1 cellular context compared by ENCODE assay signal in genomic region chr17:74987909-74988711, GRCh38.
TF ChIP-seq lines count a peak whose summit lies in the region.

No MANE protein-coding gene starts in this region.

TF ChIP-seq in HEK293, 187 proteins besides CTCF, POLR2A, EP300 and RAD21 (continued from another document):
- TF ChIP-seq PRDM2 (tag by site-specific recombination; IDR thresholded peaks at IDR 0.05; ENCODE audit: borderline replicate concordance) (no peak), ZFP3 (tag by site-specific recombination; IDR thresholded peaks at IDR 0.05; ENCODE audit: low read depth) (peak; percentile 42), ZNF335 (tag by site-specific recombination; conservative IDR thresholded peaks at IDR 0.05) (peak; percentile 91), ZNF560 (tag by site-specific recombination; IDR thresholded peaks at IDR 0.05; ENCODE audit: borderline replicate concordance) (no peak), ZNF341 (tag by site-specific recombination; IDR thresholded peaks at IDR 0.05; ENCODE audit: low read depth) (peak; percentile 62), ZNF518A (tag by site-specific recombination; conservative IDR thresholded peaks at IDR 0.05; ENCODE audit: low read depth) (no peak), ZNF600 (tag by site-specific recombination; IDR thresholded peaks at IDR 0.05) (peak; percentile 51; the same call in 1 of the 2 replicates), ZBTB8A (tag by site-specific recombination; IDR thresholded peaks at IDR 0.05) (peak; percentile 95), ZNF274 (IDR thresholded peaks at IDR 0.05; ENCODE audit: low read length) (no peak), ZNF274 (tag by site-specific recombination; IDR thresholded peaks at IDR 0.05; ENCODE audit: borderline replicate concordance) (no peak), ZNF350 (tag by site-specific recombination; IDR thresholded peaks at IDR 0.05) (no peak), ZNF37A (tag by site-specific recombination; IDR thresholded peaks at IDR 0.05) (no peak), ZNF529 (tag by site-specific recombination; IDR thresholded peaks at IDR 0.05; ENCODE audit: insufficient replicate concordance) (no peak), OSR2 (tag by site-specific recombination; IDR thresholded peaks at IDR 0.05) (no peak), ZNF621 (tag by site-specific recombination; IDR thresholded peaks at IDR 0.05) (no peak), ZSCAN18 (tag by site-specific recombination; IDR thresholded peaks at IDR 0.05) (no peak), SCRT1 (tag by site-specific recombination; IDR thresholded peaks at IDR 0.05; ENCODE audit: borderline replicate concordance) (no peak), SP3 (tag by site-specific recombination; IDR thresholded peaks at IDR 0.05) (peak; percentile 80), ZNF404 (tag by site-specific recombination; IDR thresholded peaks at IDR 0.05) (no peak), ZNF18 (tag by site-specific recombination; IDR thresholded peaks at IDR 0.05) (no peak), ZNF585B (tag by site-specific recombination; IDR thresholded peaks at IDR 0.05) (no peak), ZNF311 (tag by site-specific recombination; IDR thresholded peaks at IDR 0.05; ENCODE audit: borderline replicate concordance) (no peak), ZNF280D (tag by site-specific recombination; IDR thresholded peaks at IDR 0.05) (no peak), ZNF26 (tag by site-specific recombination; IDR thresholded peaks at IDR 0.05) (no peak), ZNF580 (tag by site-specific recombination; IDR thresholded peaks at IDR 0.05) (no peak), ZNF558 (tag by site-specific recombination; IDR thresholded peaks at IDR 0.05) (no peak), ZNF837 (tag by site-specific recombination; IDR thresholded peaks at IDR 0.05) (no peak), ZFP37 (tag by site-specific recombination; IDR thresholded peaks at IDR 0.05) (0 out of 2 replicates have a peak, but pooled peaks have one; percentile 22), ZNF184 (tag by site-specific recombination; IDR thresholded peaks at IDR 0.05) (no peak), ZNF747 (tag by site-specific recombination; IDR thresholded peaks at IDR 0.05) (no peak), ZNF202 (tag by site-specific recombination; IDR thresholded peaks at IDR 0.05; ENCODE audit: borderline replicate concordance) (no peak), ZNF423 (tag by site-specific recombination; IDR thresholded peaks at IDR 0.05) (no peak), ZNF174 (tag by site-specific recombination; IDR thresholded peaks at IDR 0.05) (no peak), ZNF138 (tag by site-specific recombination; IDR thresholded peaks at IDR 0.05; ENCODE audit: borderline replicate concordance) (no peak), HOXC10 (CRISPR knock-in tag; IDR thresholded peaks at IDR 0.05) (no peak), ZNF391 (tag by site-specific recombination; IDR thresholded peaks at IDR 0.05; ENCODE audit: borderline replicate concordance, low read depth) (peak; percentile 27; the same call in 1 of the 2 replicates), ZNF155 (tag by site-specific recombination; IDR thresholded peaks at IDR 0.05) (no peak), ZNF610 (tag by site-specific recombination; IDR thresholded peaks at IDR 0.05; ENCODE audit: borderline replicate concordance) (no peak), ZNF266 (tag by site-specific recombination; IDR thresholded peaks at IDR 0.05; ENCODE audit: low read depth) (no peak), YY1 (tag by site-specific recombination; IDR thresholded peaks at IDR 0.05) (no peak), ELK4 (IDR thresholded peaks at IDR 0.05; ENCODE audit: borderline replicate concordance, low read depth, low read length) (no peak)
